ENCODE assay signal across 9 cellular contexts in the genomic region with DNA sequence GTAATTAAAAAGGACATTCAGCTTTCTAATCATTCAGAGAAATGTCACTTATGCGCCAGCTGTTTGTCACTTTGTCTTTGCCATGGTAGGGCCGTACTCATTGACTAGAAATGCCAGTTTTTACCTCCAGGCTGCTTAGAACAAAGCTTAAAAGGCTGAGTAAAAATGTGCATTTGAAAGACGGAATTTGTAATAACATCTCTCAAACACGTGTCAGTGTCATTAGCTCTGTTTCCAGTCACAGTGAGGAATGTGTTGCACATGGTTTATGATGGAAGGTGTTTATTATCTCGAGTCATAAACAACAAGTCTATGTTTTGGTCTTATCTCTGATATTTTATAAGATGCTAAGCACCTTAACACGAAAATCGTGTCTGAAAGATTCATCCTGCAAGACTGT.
"Had no signal": no experiment of that assay in that cellular context is flagged by ENCODE, and none has a peak within 500 bp of the region (broad histone marks: within the 10 kb centered on the region; RNA-seq: fewer than 3 reads in every experiment).

No MANE protein-coding gene starts in this region.

- H3K4me2 ChIP-seq: KMS-11 had no signal

- DNase-seq: GM23248, GOT3, H7, HFFc6, KBM-7 had no signal

- H3K9me3 ChIP-seq: HAP-1 had no signal

- H2AFZ ChIP-seq: GM23248 had no signal

- H3K36me3 ChIP-seq: HAP-1 had no signal

- ATAC-seq: HCT116 had no signal

- FAIRE-seq: HTR-8/SVneo had no signal

- H3K9ac ChIP-seq: GM23248, KMS-11 had no signal

- H3K27ac ChIP-seq: GM23248, KMS-11 had no signal

- H3K4me3 ChIP-seq: GM23248, HAP-1 had no signal
